In genomic region chr3:16942955-16943354, GRCh38 we compare ENCODE assay signal across 16 cellular contexts.
"Had no signal": no experiment of that assay in that cellular context is flagged by ENCODE, and none has a peak within 500 bp of the region (broad histone marks: within the 10 kb centered on the region; RNA-seq: fewer than 3 reads in every experiment).

No MANE protein-coding gene starts in this region.

- H3K4me3 Mint-ChIP-seq: activated CD4-positive, alpha-beta memory T cell treated with anti-CD3 and anti-CD28 coated beads for 36 hours; dendritic cell treated with granulocyte-macrophage colony-stimulating factor and Interleukin-4, amounts not matched to agents 40 ng/mL and 50 ng/mL, for 4 days; endodermal cell; neural progenitor cell had no signal

- H3K9me3 ChIP-seq: body of pancreas, transverse colon had no signal

- H3K4me3 ChIP-seq: body of pancreas, neural progenitor cell, transverse colon had no signal

- H3K9me3 Mint-ChIP-seq: activated CD4-positive, alpha-beta memory T cell treated with anti-CD3 and anti-CD28 coated beads for 36 hours; dendritic cell treated with granulocyte-macrophage colony-stimulating factor and Interleukin-4, amounts not matched to agents 40 ng/mL and 50 ng/mL, for 4 days; endodermal cell; neural progenitor cell had no signal

- H3K4me1 Mint-ChIP-seq: neural progenitor cell had no signal

- H3K36me3 ChIP-seq: neural progenitor cell, transverse colon had no signal

- H3K36me3 Mint-ChIP-seq: neural progenitor cell had no signal

- H3K27ac ChIP-seq: body of pancreas, neural progenitor cell, parathyroid adenoma, transverse colon had no signal

- H3K27ac Mint-ChIP-seq: activated CD4-positive, alpha-beta memory T cell treated with anti-CD3 and anti-CD28 coated beads for 36 hours; dendritic cell treated with granulocyte-macrophage colony-stimulating factor and Interleukin-4, amounts not matched to agents 40 ng/mL and 50 ng/mL, for 4 days; endodermal cell; neural progenitor cell had no signal

- DNase-seq: activated CD4-positive, alpha-beta memory T cell treated with anti-CD3 and anti-CD28 coated beads for 36 hours; activated CD4-positive, alpha-beta T cell treated with anti-CD3 and anti-CD28 coated beads for 1 hour; activated naive CD4-positive, alpha-beta T cell; activated T-cell treated with anti-CD3 and anti-CD28 coated beads, Interleukin-2, amount 50 U/mL, for 48 hours; amniotic stem cell; body of pancreas; cerebellar nuclear complex; endodermal cell; left colon; retina; SIG-M5; substantia nigra; transverse colon had no signal

- H3K27me3 ChIP-seq: neural progenitor cell, transverse colon had no signal

- H3K4me1 ChIP-seq: parathyroid adenoma had no signal

- ATAC-seq: body of pancreas had no signal

- H3K27me3 Mint-ChIP-seq: activated CD4-positive, alpha-beta memory T cell treated with anti-CD3 and anti-CD28 coated beads for 36 hours; dendritic cell treated with granulocyte-macrophage colony-stimulating factor and Interleukin-4, amounts not matched to agents 40 ng/mL and 50 ng/mL, for 4 days had no signal
